8 cellular contexts compared by ENCODE assay signal in the genomic region with DNA sequence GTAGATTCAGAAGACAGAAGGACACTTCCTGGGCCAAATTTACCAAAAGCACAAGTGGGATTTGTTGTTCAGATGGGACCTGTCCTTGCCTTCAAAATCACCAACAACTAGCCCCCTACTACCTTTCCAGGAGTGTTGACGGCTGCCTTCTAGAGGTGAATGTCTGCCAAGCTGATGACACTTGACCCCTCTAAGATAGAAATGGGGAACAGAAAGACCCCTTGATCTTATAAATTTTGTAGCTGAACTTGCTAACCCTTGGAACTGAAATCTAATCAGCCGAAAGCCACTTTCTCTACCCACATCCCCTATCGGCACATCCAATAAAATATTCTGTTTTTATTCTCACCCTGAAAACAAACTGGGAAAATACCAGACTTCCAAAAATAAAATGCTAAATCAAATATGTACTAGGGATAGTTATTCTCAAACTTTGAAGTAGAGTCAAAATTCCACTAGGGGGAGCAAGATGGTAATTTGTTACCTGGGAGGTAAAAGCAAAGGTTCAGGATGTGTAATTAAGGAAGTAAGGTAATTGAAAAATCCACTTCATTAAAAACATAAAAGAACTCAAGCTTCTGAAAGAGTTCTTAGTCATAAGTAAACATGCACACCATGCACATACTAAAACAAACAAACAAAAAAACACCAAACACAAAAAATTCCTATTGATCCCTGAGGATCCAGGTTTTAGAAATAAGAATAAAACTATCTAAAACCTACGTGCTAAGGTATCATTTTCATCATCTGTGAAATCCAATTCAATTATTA.
DNase-seq lines count a peak whose midpoint lies in the region; ATAC-seq and TF ChIP-seq lines count a peak whose summit lies in the region.

No MANE protein-coding gene starts in this region.

- no peaks in the 10 kb centered on the region for H3K36me3 ChIP-seq in NT2/D1 (ENCODE audit: insufficient read depth, insufficient read length, low read length)
- H3K36me3 ChIP-seq in breast epithelium, result no peaks in the 10 kb centered on the region
- no peaks in the 10 kb centered on the region for H3K36me3 ChIP-seq in liver (ENCODE audit: control insufficient read depth in 4 of 4, insufficient read depth in 3 of 4, low read depth in 1 of 4, low read length in 3 of 4)

- H3K9ac ChIP-seq in NT2/D1 (ENCODE audit: insufficient read length, low read depth) (no peak overlapping the region), liver (ENCODE audit: low read depth in 1 of 2, low read length in 2 of 2) (no peak overlapping the region)

- WGBS in liver, result 23% methylated on average over 4 of the region's 4 CpGs

- intact Hi-C loops in breast epithelium (cut with DNase I; ENCODE audit: low total_unique reads), result no loop called here

- H3K9me3 ChIP-seq in NT2/D1 (ENCODE audit: insufficient read depth, low read length) (no peaks in the 10 kb centered on the region), breast epithelium (no peaks in the 10 kb centered on the region), liver (ENCODE audit: control insufficient read depth in 4 of 4, low read length in 3 of 4) (no peaks in the 10 kb centered on the region)

- H3K4me3 ChIP-seq in GM12864 (ENCODE audit: low read depth, low read length), result no peak overlapping the region
- no peak overlapping the region for H3K4me3 ChIP-seq in NT2/D1 (ENCODE audit: insufficient read length, low read depth)
- no peak overlapping the region for H3K4me3 ChIP-seq in breast epithelium
- H3K4me3 ChIP-seq in liver (ENCODE audit: low read depth in 1 of 3, low read length in 3 of 3), result no peak overlapping the region

- no peak for TF ChIP-seq POLR2A in breast epithelium (IDR thresholded peaks at IDR 0.05)

- ATAC-seq in HG03097 (IDR thresholded peaks at IDR 0.05; ENCODE audit: low FRiP score, unreplicated experiment), result peak; percentile 43
- no peak for ATAC-seq in GM21423 (IDR thresholded peaks at IDR 0.05; ENCODE audit: unreplicated experiment)
- no peak for ATAC-seq in HG03280 (IDR thresholded peaks at IDR 0.05; ENCODE audit: unreplicated experiment)

- TF ChIP-seq CTCF in GM12864 (IDR thresholded peaks at IDR 0.05; ENCODE audit: low read depth, low read length, missing control alignments) (peak; percentile 39), breast epithelium (IDR thresholded peaks at IDR 0.05) (peak; percentile 58 to 78 (median 74)), liver (IDR thresholded peaks at IDR 0.05; ENCODE audit: low read depth, low read length, missing input control) (peak; percentile 72)

- H3K27ac ChIP-seq in breast epithelium (no peak overlapping the region), liver (ENCODE audit: low read depth in 1 of 2, low read length in 2 of 2) (no peak overlapping the region)

- no peaks in the 10 kb centered on the region for H3K27me3 ChIP-seq in NT2/D1 (ENCODE audit: insufficient read depth, insufficient read length)
- no peaks in the 10 kb centered on the region for H3K27me3 ChIP-seq in breast epithelium
- no peaks in the 10 kb centered on the region for H3K27me3 ChIP-seq in liver (ENCODE audit: control insufficient read depth in 4 of 4, insufficient read depth in 4 of 4, low read length in 3 of 4)

- peak; percentile 52 for DNase-seq in AG08395 (ENCODE audit: low spot score)
- DNase-seq in GM12864 (ENCODE audit: low read depth), result no peak
- peak; percentile 28 for DNase-seq in NT2/D1 (ENCODE audit: low read depth, low spot score)
- no peak for DNase-seq in breast epithelium (ENCODE audit: low spot score in 2 of 2)

- TF ChIP-seq RAD21 in liver (IDR thresholded peaks at IDR 0.05), result peak; percentile 91

- no peaks in the 10 kb centered on the region for H3K4me1 ChIP-seq in NT2/D1 (ENCODE audit: insufficient read depth, insufficient read length)
- H3K4me1 ChIP-seq in breast epithelium, result no peaks in the 10 kb centered on the region
- H3K4me1 ChIP-seq in liver (ENCODE audit: control insufficient read depth in 4 of 4, insufficient read depth in 4 of 4, low read length in 3 of 4), result no peaks in the 10 kb centered on the region

TF ChIP-seq in liver, 16 proteins besides CTCF, POLR2A, EP300 and RAD21:
- TF ChIP-seq NR2F2 (IDR thresholded peaks at IDR 0.05) (no peak), REST (IDR thresholded peaks at IDR 0.05) (no peak), FOXA2 (IDR thresholded peaks at IDR 0.05) (no peak), SP1 (IDR thresholded peaks at IDR 0.05) (no peak), FOXA1 (IDR thresholded peaks at IDR 0.05) (no peak), YY1 (IDR thresholded peaks at IDR 0.05) (no peak), GABPA (IDR thresholded peaks at IDR 0.05 in 1 of 2, conservative IDR thresholded peaks at IDR 0.05 in 1 of 2) (no peak), EGR1 (IDR thresholded peaks at IDR 0.05; ENCODE audit: low read depth in 2 of 2) (no peak), ATF3 (IDR thresholded peaks at IDR 0.05) (no peak), HNF4G (IDR thresholded peaks at IDR 0.05) (no peak), MAX (IDR thresholded peaks at IDR 0.05) (no peak), JUND (IDR thresholded peaks at IDR 0.05) (no peak), TAF1 (conservative IDR thresholded peaks at IDR 0.05) (no peak), RXRA (IDR thresholded peaks at IDR 0.05) (no peak), HNF4A (conservative IDR thresholded peaks at IDR 0.05) (no peak)
- TF ChIP-seq, protein P1, sequence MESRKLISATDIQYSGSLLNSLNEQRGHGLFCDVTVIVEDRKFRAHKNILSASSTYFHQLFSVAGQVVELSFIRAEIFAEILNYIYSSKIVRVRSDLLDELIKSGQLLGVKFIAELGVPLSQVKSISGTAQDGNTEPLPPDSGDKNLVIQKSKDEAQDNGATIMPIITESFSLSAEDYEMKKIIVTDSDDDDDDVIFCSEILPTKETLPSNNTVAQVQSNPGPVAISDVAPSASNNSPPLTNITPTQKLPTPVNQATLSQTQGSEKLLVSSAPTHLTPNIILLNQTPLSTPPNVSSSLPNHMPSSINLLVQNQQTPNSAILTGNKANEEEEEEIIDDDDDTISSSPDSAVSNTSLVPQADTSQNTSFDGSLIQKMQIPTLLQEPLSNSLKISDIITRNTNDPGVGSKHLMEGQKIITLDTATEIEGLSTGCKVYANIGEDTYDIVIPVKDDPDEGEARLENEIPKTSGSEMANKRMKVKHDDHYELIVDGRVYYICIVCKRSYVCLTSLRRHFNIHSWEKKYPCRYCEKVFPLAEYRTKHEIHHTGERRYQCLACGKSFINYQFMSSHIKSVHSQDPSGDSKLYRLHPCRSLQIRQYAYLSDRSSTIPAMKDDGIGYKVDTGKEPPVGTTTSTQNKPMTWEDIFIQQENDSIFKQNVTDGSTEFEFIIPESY (IDR thresholded peaks at IDR 0.05), result no peak

Comparison
In these comparisons a context has a peak if more than half of its experiments do, and no peak if none do; other contexts are left out.
1. DNase-seq: peak in AG08395 (single experiment) and NT2/D1 (single experiment); none in GM12864 (single experiment) and breast epithelium (0 of 2).
2. Peak in every context shown above with its lines, with median percentiles within 50 percentile points of each other: CTCF ChIP-seq.